ENCODE assay signal across 13 cellular contexts in the genomic region with DNA sequence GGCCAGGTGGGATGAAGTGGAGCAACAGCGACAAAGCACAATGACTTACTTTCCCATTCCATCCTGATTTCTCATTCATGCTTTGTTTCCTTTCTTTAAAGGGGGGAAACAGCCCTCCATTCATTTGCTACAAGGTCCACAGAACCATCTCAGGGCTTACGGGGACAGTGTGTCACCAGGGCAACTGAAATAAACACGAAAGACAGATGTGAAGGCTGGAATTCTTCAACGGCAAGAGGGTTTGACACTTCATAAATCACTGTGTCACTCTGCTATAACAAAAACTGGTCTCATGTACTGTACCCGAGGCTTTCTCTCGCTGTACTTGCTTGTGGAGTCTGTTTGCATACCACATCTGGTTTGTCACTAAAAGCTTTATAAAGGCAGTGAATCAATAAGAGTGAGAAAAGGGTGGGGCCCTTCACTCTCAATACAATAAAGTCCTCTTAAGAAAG.
DNase-seq lines count a peak whose midpoint lies in the region; ATAC-seq, FAIRE-seq and TF ChIP-seq lines count a peak whose summit lies in the region.
"Had no signal": no experiment of that assay in that cellular context is flagged by ENCODE, and none has a peak within 500 bp of the region (broad histone marks: within the 10 kb centered on the region; RNA-seq: fewer than 3 reads in every experiment).

No MANE protein-coding gene starts in this region.

- 25% methylated on average over 6 of the region's 6 CpGs for WGBS in right cardiac atrium

- no peak overlapping the region for H3K4me2 ChIP-seq in PC-9

- CTCF ChIA-PET in PC-9 (lab: Charles Lee): no interaction called here

- no peak for DNase-seq in right cardiac atrium
- no peak for DNase-seq in left cardiac atrium
- peak; percentile 36 to 38 for DNase-seq in PC-9
- peak; percentile 44 for DNase-seq in fibroblast of pulmonary artery (ENCODE audit: low read depth)
- peak; percentile 44 for DNase-seq in urothelium cell line (ENCODE audit: low spot score)
- no peak for DNase-seq in globus pallidus (ENCODE audit: low spot score)
- DNase-seq in GM12891 (ENCODE audit: insufficient read length, low spot score): no peak
- DNase-seq: C1 segment of cervical spinal cord, head of caudate nucleus, NCI-H1694, psoas muscle, T-helper 9 cell had no signal

- no peaks in the 10 kb centered on the region for H3K9me3 ChIP-seq in right cardiac atrium (ENCODE audit: control insufficient read depth, low read length)
- H3K9me3 ChIP-seq in PC-9 (ENCODE audit: insufficient read depth, low read depth): no peaks in the 10 kb centered on the region
- H3K9me3 ChIP-seq: psoas muscle had no signal

- no peaks in the 10 kb centered on the region for H3K36me3 ChIP-seq in PC-9 (ENCODE audit: low read depth)

- intact Hi-C loops in right cardiac atrium (cut with DNase I): no loop called here
- intact Hi-C loops in left cardiac atrium (cut with DNase I): no loop called here
- intact Hi-C loops in PC-9 (cut with micrococcal nuclease; ENCODE audit: unreplicated experiment): loop anchor here (1.0 to 5.0 kb wide), 4 partner anchors 22 to 152 kb away; no protein-coding TSS in a partner anchor

- TF ChIP-seq POLR2A in GM12891 (IDR thresholded peaks at IDR 0.05; ENCODE audit: low read depth, low read length): no peak

- H4K20me1 ChIP-seq in PC-9 (ENCODE audit: insufficient read depth): no peaks in the 10 kb centered on the region

- H3K79me2 ChIP-seq in PC-9 (ENCODE audit: low read depth): peaks cover 92% of the 10 kb centered on the region

- no peak overlapping the region for H2AFZ ChIP-seq in PC-9

- POLR2A ChIA-PET in PC-9 (lab: Charles Lee; ENCODE audit: unreplicated experiment): interaction anchor here (0.7 kb wide), 1 partner anchor 372 kb away, joined by 6 read pairs; no protein-coding TSS in a partner anchor

- no peak overlapping the region for H3K4me3 ChIP-seq in right cardiac atrium (ENCODE audit: low read length)
- no peak overlapping the region for H3K4me3 ChIP-seq in PC-9
- no peak overlapping the region for H3K4me3 ChIP-seq in fibroblast of pulmonary artery (replicated peaks; ENCODE audit: low read depth, low read length)
- H3K4me3 ChIP-seq: psoas muscle had no signal

- no peaks in the 10 kb centered on the region for H3K9me2 ChIP-seq in PC-9 (ENCODE audit: insufficient read depth)

- H3K4me1 ChIP-seq in right cardiac atrium (ENCODE audit: control insufficient read depth, insufficient read depth, low read length) (peaks cover 2% of the 10 kb centered on the region), PC-9 (replicated peaks; ENCODE audit: insufficient read depth) (peaks cover 3% of the 10 kb centered on the region; the same call in 1 of the 2 replicates)
- H3K4me1 ChIP-seq: psoas muscle had no signal

- H3F3A ChIP-seq in PC-9 (ENCODE audit: insufficient read depth, low read depth): peaks cover 11% of the 10 kb centered on the region; the same call in 1 of the 2 replicates

- FAIRE-seq in urothelium cell line (lab: Jason Lieb, UNC): no peak
- no peak for FAIRE-seq in GM12891 (lab: Jason Lieb, UNC)

- ATAC-seq in right cardiac atrium (peak in 1 of 2 donors; percentile 37), left cardiac atrium (no peak), HG02970 (IDR thresholded peaks at IDR 0.05; ENCODE audit: low FRiP score, unreplicated experiment) (no peak)
- ATAC-seq: psoas muscle had no signal

- BruUV-seq in PC-9 (replicated peaks; lab: Mats Ljungman, UMichigan): no TSS peak

- no peak for TF ChIP-seq CTCF in PC-9 (conservative IDR thresholded peaks at IDR 0.05)
- no peak for TF ChIP-seq CTCF in fibroblast of pulmonary artery (IDR thresholded peaks at IDR 0.05; ENCODE audit: low read length, missing control alignments)

- no peaks in the 10 kb centered on the region for H3K27me3 ChIP-seq in right cardiac atrium (ENCODE audit: control insufficient read depth, insufficient read depth)
- H3K27me3 ChIP-seq in PC-9 (ENCODE audit: insufficient read depth, low read depth): no peaks in the 10 kb centered on the region

- peak overlapping the region; percentile 69 for H3K27ac ChIP-seq in right cardiac atrium (ENCODE audit: low read length)
- no peak overlapping the region; the same call in 1 of the 2 replicates for H3K27ac ChIP-seq in PC-9
- H3K27ac ChIP-seq: psoas muscle had no signal

TF ChIP-seq in GM12891, 5 proteins besides CTCF, POLR2A, EP300 and RAD21:
- no peak for TF ChIP-seq TAF1 (IDR thresholded peaks at IDR 0.05; ENCODE audit: low read depth, low read length)
- no peak for TF ChIP-seq POU2F2 (IDR thresholded peaks at IDR 0.05; ENCODE audit: low read depth, low read length)
- TF ChIP-seq PAX5 (IDR thresholded peaks at IDR 0.05; ENCODE audit: insufficient read depth, low read length, severe bottlenecking): no peak
- TF ChIP-seq POLR2AphosphoS5 (IDR thresholded peaks at IDR 0.05; ENCODE audit: low read depth, low read length): no peak
- TF ChIP-seq SPI1 (IDR thresholded peaks at IDR 0.05; ENCODE audit: low read depth, low read length): no peak

Comparison
In these comparisons a context has a peak if more than half of its experiments do, and no peak if none do; other contexts are left out.
1. DNase-seq: peak in PC-9 (2 of 2), fibroblast of pulmonary artery (single experiment) and urothelium cell line (single experiment); none in right cardiac atrium (0 of 3), left cardiac atrium (single experiment), globus pallidus (single experiment) and GM12891 (single experiment).